10 cellular contexts compared by ENCODE assay signal in genomic region chr7:112112822-112113255, GRCh38.
DNase-seq lines count a peak whose midpoint lies in the region; ATAC-seq and TF ChIP-seq lines count a peak whose summit lies in the region.
"Had no signal": no experiment of that assay in that cellular context is flagged by ENCODE, and none has a peak within 500 bp of the region (broad histone marks: within the 10 kb centered on the region; RNA-seq: fewer than 3 reads in every experiment).

No MANE protein-coding gene starts in this region.

- no peak for TF ChIP-seq EP300 in esophagus muscularis mucosa (IDR thresholded peaks at IDR 0.05)

- WGBS in esophagus muscularis mucosa, result 55% methylated on average over 5 of the region's 5 CpGs

- H3K4me3 ChIP-seq in esophagus muscularis mucosa, result peak overlapping the region in 3 of 4 donors; percentile 2 to 4 (median 4)
- H3K4me3 ChIP-seq in vagina, result no peak overlapping the region

- ATAC-seq in GM19328 (IDR thresholded peaks at IDR 0.05; ENCODE audit: unreplicated experiment) (no peak), HG03442 (IDR thresholded peaks at IDR 0.05; ENCODE audit: unreplicated experiment) (no peak)

- H3K27ac ChIP-seq in esophagus muscularis mucosa (replicated peaks in 1 of 4) (peak overlapping the region; percentile 44 to 68 (median 55)), vagina (peak overlapping the region; percentile 13)

- H3K27me3 ChIP-seq in esophagus muscularis mucosa, result no peaks in the 10 kb centered on the region
- no peaks in the 10 kb centered on the region for H3K27me3 ChIP-seq in vagina

- no peak for TF ChIP-seq POLR2A in esophagus muscularis mucosa (IDR thresholded peaks at IDR 0.05; ENCODE audit: low read depth)
- TF ChIP-seq POLR2A in vagina (IDR thresholded peaks at IDR 0.05), result no peak

- H3K36me3 ChIP-seq in esophagus muscularis mucosa, result no peaks in the 10 kb centered on the region
- H3K36me3 ChIP-seq in vagina, result no peaks in the 10 kb centered on the region

- no peak for TF ChIP-seq CTCF in esophagus muscularis mucosa (IDR thresholded peaks at IDR 0.05)
- no peak for TF ChIP-seq CTCF in vagina (IDR thresholded peaks at IDR 0.05)

- H3K4me1 ChIP-seq in esophagus muscularis mucosa, result peaks cover 16 to 36% (median 23%) of the 10 kb centered on the region in 4 donors
- H3K4me1 ChIP-seq in vagina, result peaks cover 18% of the 10 kb centered on the region

- intact Hi-C loops in esophagus muscularis mucosa (cut with DNase I) (no loop called here), vagina (cut with DNase I) (no loop called here)

- peak; percentile 54 for DNase-seq in RPMI8226
- no peak for DNase-seq in esophagus muscularis mucosa (ENCODE audit: extremely low spot score)
- peak; percentile 81 for DNase-seq in midbrain (lab: John Stamatoyannopoulos, UW)
- no peak for DNase-seq in vagina (ENCODE audit: extremely low spot score in 2 of 2)
- no peak for DNase-seq in SKM-1 treated with dmso at 0.1 percent for 144 hours (lab: John Stamatoyannopoulos, UW; ENCODE audit: unreplicated experiment)
- DNase-seq: activated CD4-positive, CD25-positive, alpha-beta regulatory T cell treated with anti-CD3 and anti-CD28 coated beads, Interleukin-2, amount 50 U/mL, for 72 hours; central memory CD4-positive, alpha-beta T cell; mesendoderm had no signal

- H3K9me3 ChIP-seq in esophagus muscularis mucosa, result no peaks in the 10 kb centered on the region
- H3K9me3 ChIP-seq in vagina, result no peaks in the 10 kb centered on the region

Comparison
In these comparisons a context has a peak if more than half of its experiments do, and no peak if none do; other contexts are left out.
1. DNase-seq: peak in RPMI8226 (single experiment) and midbrain (single experiment); none in esophagus muscularis mucosa (single experiment), vagina (0 of 2) and SKM-1 treated with dmso at 0.1 percent for 144 hours (single experiment).
2. H3K4me3 ChIP-seq: peak in esophagus muscularis mucosa (3 of 4); none in vagina (0 of 2).